Comparison of ENCODE assay signal across 6 cellular contexts in the genomic region with DNA sequence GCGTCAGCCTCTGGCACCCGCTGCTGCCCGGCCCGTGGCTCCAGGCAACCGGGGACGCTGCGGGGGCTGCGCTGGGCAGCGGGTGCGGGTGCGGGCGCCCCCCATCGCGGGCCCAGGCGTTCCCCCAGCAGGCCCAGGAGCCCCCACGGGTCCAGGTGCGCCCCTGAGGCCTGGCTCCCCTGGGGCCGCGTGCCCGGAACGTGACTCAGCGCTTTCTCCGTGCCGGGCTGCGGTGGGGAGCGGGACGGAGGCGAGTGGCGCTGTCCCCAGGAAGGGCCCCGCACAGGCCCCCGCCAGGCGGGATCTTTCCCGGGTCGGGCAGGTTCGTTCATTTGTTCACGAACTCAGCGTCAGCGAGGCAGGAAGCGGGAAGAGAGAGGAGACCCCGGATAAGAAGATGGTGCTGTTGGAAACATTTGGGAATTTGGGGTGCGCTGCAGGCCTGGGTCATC. TPM values are rescaled to one million over a fixed set of nuclear protein-coding genes. Genes with fewer than 3 reads are reported as not detected.
DNase-seq lines count a peak whose midpoint lies in the region; TF ChIP-seq lines count a peak whose summit lies in the region.

No MANE protein-coding gene starts in this region.

- H4K20me1 ChIP-seq in SU-DHL-6 (ENCODE audit: low read depth, low read length), result no peaks in the 10 kb centered on the region

- no peak for TF ChIP-seq CTCF in BJ (IDR thresholded peaks at IDR 0.05; ENCODE audit: insufficient read depth, low read depth, low read length)
- no peak for TF ChIP-seq CTCF in SU-DHL-6 (IDR thresholded peaks at IDR 0.05; ENCODE audit: insufficient read depth, low read length, poor library complexity, severe bottlenecking)

- H3K4me3 ChIP-seq in BJ (ENCODE audit: low read depth, low read length) (peak overlapping the region; percentile 18), SU-DHL-6 (ENCODE audit: insufficient read depth, low read length, poor library complexity, severe bottlenecking) (no peak overlapping the region)

- H3K27me3 ChIP-seq in BJ (ENCODE audit: control insufficient read depth, insufficient read depth, low read length) (no peaks in the 10 kb centered on the region), SU-DHL-6 (ENCODE audit: low read length) (no peaks in the 10 kb centered on the region)

- no peak overlapping the region for H3K9ac ChIP-seq in SU-DHL-6 (ENCODE audit: low read length)

- no peaks in the 10 kb centered on the region for H3K9me2 ChIP-seq in SU-DHL-6 (replicated peaks; ENCODE audit: insufficient read depth, low read length)

- POLR2A ChIA-PET in BJ (lab: Charles Lee), result no interaction called here

- no peak for DNase-seq in BJ (ENCODE audit: low read depth)
- DNase-seq in iPS-NIHi7 (ENCODE audit: extremely low spot score), result peak; percentile 51
- DNase-seq in ACHN, result no peak
- DNase-seq in NCI-H1436 (lab: John Stamatoyannopoulos, UW), result no peak
- no peak for DNase-seq in OCI-M1 (lab: John Stamatoyannopoulos, UW)

- no peak overlapping the region for H3K27ac ChIP-seq in SU-DHL-6 (ENCODE audit: low read depth, low read length)

- peak overlapping the region; percentile 13 for H3K4me2 ChIP-seq in SU-DHL-6 (ENCODE audit: low read depth, low read length, poor library complexity, severe bottlenecking)

- H3F3A ChIP-seq in SU-DHL-6 (ENCODE audit: insufficient read depth), result no peaks in the 10 kb centered on the region

- CTCF ChIA-PET in BJ (lab: Yijun Ruan, JAX), result interaction anchor here (0.7 to 13.3 kb wide), 24 partner anchors 10 to 176 kb away, joined by 3 to 247 read pairs (median 5); partner anchors contain the start of genes EXOC7 and FOXJ1

- H2AFZ ChIP-seq in SU-DHL-6 (ENCODE audit: low read depth, low read length, severe bottlenecking), result peak overlapping the region; percentile 27

- no peaks in the 10 kb centered on the region for H3K79me2 ChIP-seq in SU-DHL-6 (ENCODE audit: insufficient read depth, low read length)

- in situ Hi-C loops in ACHN (cut with HindIII; ENCODE audit: low pct_ligation_motif_present, low pct_unique_long_range_greater_than_20kb, low sequenced_read_pairs), result no loop called here

- no peaks in the 10 kb centered on the region for H3K36me3 ChIP-seq in BJ (ENCODE audit: control insufficient read depth, insufficient read depth, low read length)
- no peaks in the 10 kb centered on the region for H3K36me3 ChIP-seq in SU-DHL-6 (ENCODE audit: low read length)

- no peaks in the 10 kb centered on the region for H3K9me3 ChIP-seq in SU-DHL-6 (ENCODE audit: insufficient read depth, low read length)

RNA-seq across cellular contexts. Expression of gene EXOC7, which starts 18.4 kb away (rescaled TPM):
- polyA plus RNA-seq in BJ (2011; rRNA removed), result 91.7 and 122 TPM in 2 replicates
- 109 and 185 TPM in 2 replicates for polyA minus RNA-seq in BJ (2011; rRNA and poly(A)+ RNA removed)

RNA-seq across cellular contexts. Expression of gene FOXJ1, which starts 19.1 kb away (rescaled TPM):
- not detected in 2 replicates for polyA plus RNA-seq in BJ (2011; rRNA removed)
- not detected in 2 replicates for polyA minus RNA-seq in BJ (2011; rRNA and poly(A)+ RNA removed)

RNA-seq across cellular contexts. Expression of gene ZACN, which starts 43.0 kb away (rescaled TPM):
- polyA plus RNA-seq in BJ (2011; rRNA removed), result 0.05 TPM in 1 of 2 replicates, not detected in the other
- 0.05 TPM in 1 of 2 replicates, not detected in the other for polyA minus RNA-seq in BJ (2011; rRNA and poly(A)+ RNA removed)

RNA-seq across cellular contexts. Expression of gene GALR2, which starts 47.4 kb away (rescaled TPM):
- polyA plus RNA-seq in BJ (2011; rRNA removed), result not detected in 2 replicates
- not detected in 2 replicates for polyA minus RNA-seq in BJ (2011; rRNA and poly(A)+ RNA removed)

RNA-seq across cellular contexts. Expression of gene SRP68, which starts 49.6 kb away (rescaled TPM):
- polyA plus RNA-seq in BJ (2011; rRNA removed), result 62.6 and 70.8 TPM in 2 replicates
- polyA minus RNA-seq in BJ (2011; rRNA and poly(A)+ RNA removed), result 31.1 and 37.3 TPM in 2 replicates
